In genomic region chr13:109769275-109769674, GRCh38 we compare ENCODE assay signal across 2 cellular contexts.
TF ChIP-seq lines count a peak whose summit lies in the region.

No MANE protein-coding gene starts in this region.

TF ChIP-seq in HEK293, 187 proteins besides CTCF, POLR2A, EP300 and RAD21 (continued from another document):
- TF ChIP-seq ZNF2 (tag by site-specific recombination; IDR thresholded peaks at IDR 0.05), result no peak
- peak; percentile 81 for TF ChIP-seq ZNF623 (tag by site-specific recombination; IDR thresholded peaks at IDR 0.05)
- TF ChIP-seq ZNF791 (tag by site-specific recombination; IDR thresholded peaks at IDR 0.05), result no peak

TF ChIP-seq in H1, 55 proteins besides CTCF, POLR2A, EP300 and RAD21 (continued from another document):
- no peak for TF ChIP-seq JUN (IDR thresholded peaks at IDR 0.05; ENCODE audit: low read depth, low read length)
